17 cellular contexts compared by ENCODE assay signal in genomic region chr6:75213732-75214131, GRCh38. TPM values are rescaled to one million over a fixed set of nuclear protein-coding genes. Genes with fewer than 3 reads are reported as not detected.
DNase-seq lines count a peak whose midpoint lies in the region; ATAC-seq, FAIRE-seq and TF ChIP-seq lines count a peak whose summit lies in the region.
"Had no signal": no experiment of that assay in that cellular context is flagged by ENCODE, and none has a peak within 500 bp of the region (broad histone marks: within the 10 kb centered on the region; RNA-seq: fewer than 3 reads in every experiment).

No MANE protein-coding gene starts in this region.

- H3K36me3 ChIP-seq in HepG2 (replicated peaks in 1 of 2; ENCODE audit: control insufficient read depth in 1 of 2, insufficient read depth in 2 of 2, low read length in 2 of 2) (no peaks in the 10 kb centered on the region), right lobe of liver (no peaks in the 10 kb centered on the region)
- H3K36me3 ChIP-seq: Peyer's patch had no signal

- TF ChIP-seq POLR2A in HepG2 (IDR thresholded peaks at IDR 0.05; ENCODE audit: insufficient read depth in 1 of 2, low read depth in 2 of 2, low read length in 2 of 2) (no peak), right lobe of liver (IDR thresholded peaks at IDR 0.05) (no peak)

- no peak overlapping the region for H2AFZ ChIP-seq in HepG2 (ENCODE audit: low read length)

- in situ Hi-C loops in HepG2 (cut with HindIII; ENCODE audit: extremely low pct_ligation_motif_present, low pct_unique_long_range_greater_than_20kb) = loop anchor here (25.0 kb wide), 4 partner anchors 626 to 1476 kb away; no protein-coding TSS in a partner anchor

- no peak for TF ChIP-seq EP300 in HepG2 (IDR thresholded peaks at IDR 0.05; ENCODE audit: low read depth in 2 of 2, low read length in 2 of 2)
- TF ChIP-seq EP300 in HepG2 (CRISPR knock-in tag; IDR thresholded peaks at IDR 0.05; ENCODE audit: borderline replicate concordance) = no peak

- no peaks in the 10 kb centered on the region for H3K79me2 ChIP-seq in HepG2 (ENCODE audit: insufficient read depth, low read length)

- H3K27me3 ChIP-seq in HepG2 (ENCODE audit: control insufficient read depth in 1 of 2, insufficient read depth in 2 of 2, low read length in 2 of 2) (peaks cover 0 to 1% of the 10 kb centered on the region in 2 experiments; a peak in 3 of 5 replicates), right lobe of liver (no peaks in the 10 kb centered on the region), foreskin keratinocyte (no peaks in the 10 kb centered on the region)
- H3K27me3 ChIP-seq: Peyer's patch had no signal

- peak; percentile 62 for ATAC-seq in HepG2
- ATAC-seq in right lobe of liver = no peak
- peak; percentile 43 for ATAC-seq in HG02759 (IDR thresholded peaks at IDR 0.05; ENCODE audit: unreplicated experiment)
- ATAC-seq in left cardiac atrium = no peak
- ATAC-seq in foreskin keratinocyte = no peak
- ATAC-seq: esophagus mucosa had no signal

- POLR2A ChIA-PET in HepG2 (lab: Yijun Ruan, JAX) = no interaction called here

- H3K4me1 ChIP-seq in HepG2 (ENCODE audit: insufficient read depth, low read length) = no peaks in the 10 kb centered on the region; the same call in 1 of the 2 replicates
- H3K4me1 ChIP-seq in right lobe of liver = peaks cover 0 to 17% (median 0%) of the 10 kb centered on the region in 4 donors
- peaks cover 8% of the 10 kb centered on the region for H3K4me1 ChIP-seq in foreskin keratinocyte

- no peak overlapping the region for H3K4me3 ChIP-seq in HepG2 (replicated peaks in 1 of 3; ENCODE audit: insufficient read depth in 1 of 3, low read depth in 2 of 3, low read length in 3 of 3)
- H3K4me3 ChIP-seq in right lobe of liver = no peak overlapping the region
- H3K4me3 ChIP-seq: Peyer's patch had no signal

- DNase-seq in HepG2 (ENCODE audit: low spot score) (no peak), right lobe of liver (no peak), OCI-M1 (lab: John Stamatoyannopoulos, UW) (peak; percentile 22), left cardiac atrium (no peak), foreskin keratinocyte (no peak), nucleus accumbens (lab: John Stamatoyannopoulos, UW) (no peak), NCI-H1092 treated with DMSO at 0.1 percent for 48 hours (lab: John Stamatoyannopoulos, UW) (no peak)
- DNase-seq: activated naive CD8-positive, alpha-beta T cell treated with anti-CD3 and anti-CD28 coated beads for 36 hours; DMS79 treated with DMSO at 0.1 percent for 48 hours; H9; MM.1S; NCI-H226; Peyer's patch had no signal

- H4K20me1 ChIP-seq in HepG2 (ENCODE audit: insufficient read depth, low read length) = no peaks in the 10 kb centered on the region

- TF ChIP-seq RAD21 in HepG2 (CRISPR knock-in tag; IDR thresholded peaks at IDR 0.05) = no peak

- H3K27ac ChIP-seq in HepG2 (ENCODE audit: extremely low read length, insufficient read depth, low read length) (no peak overlapping the region), right lobe of liver (no peak overlapping the region), foreskin keratinocyte (no peak overlapping the region)
- H3K27ac ChIP-seq: Peyer's patch had no signal

- intact Hi-C loops in HepG2 (cut with micrococcal nuclease; ENCODE audit: unreplicated experiment) = no loop called here
- intact Hi-C loops in right lobe of liver (cut with DNase I) = no loop called here
- intact Hi-C loops in left cardiac atrium (cut with DNase I) = loop anchor here in 1 of 2 donors (5.0 kb wide), 1 partner anchor 1241 kb away; no protein-coding TSS in a partner anchor

- H3K4me2 ChIP-seq in HepG2 (ENCODE audit: low read depth, low read length) = no peak overlapping the region

- H3K9ac ChIP-seq in HepG2 (ENCODE audit: insufficient read depth, low read depth, low read length) = no peak overlapping the region

- no peak for TF ChIP-seq CTCF in HepG2 (CRISPR knock-in tag; IDR thresholded peaks at IDR 0.05)
- TF ChIP-seq CTCF in right lobe of liver (IDR thresholded peaks at IDR 0.05) = no peak
- TF ChIP-seq CTCF in foreskin keratinocyte (conservative IDR thresholded peaks at IDR 0.05) = no peak

- WGBS in HepG2 (ENCODE audit: low lambda C conversion rate) = 24% methylated on average over 2 of the region's 2 CpGs
- WGBS in right lobe of liver (ENCODE audit: insufficient coverage, low coverage, low lambda C conversion rate, missing lambda C conversion rate) = 100% methylated on average over 1 of the region's 2 CpGs

- no TSS peak for BruUV-seq in HepG2 (replicated peaks; lab: Mats Ljungman, UMichigan)

- CTCF ChIA-PET in HepG2 (lab: Yijun Ruan, JAX; ENCODE audit: low intra/inter-chr PET ratio, low total read pairs) = no interaction called here

- H3K9me3 ChIP-seq in HepG2 (ENCODE audit: low read length) (no peaks in the 10 kb centered on the region), right lobe of liver (no peaks in the 10 kb centered on the region)
- H3K9me3 ChIP-seq: Peyer's patch had no signal

- FAIRE-seq in HepG2 (lab: Jason Lieb, UNC) = no peak

TF ChIP-seq in HepG2, 621 proteins besides CTCF, POLR2A, EP300 and RAD21 (continues in another document):
- TF ChIP-seq U2AF2 (IDR thresholded peaks at IDR 0.05; ENCODE audit: low read depth, low read length) (no peak), MAF1 (CRISPR knock-in tag; IDR thresholded peaks at IDR 0.05; ENCODE audit: borderline replicate concordance) (no peak), MBNL3 (CRISPR knock-in tag; conservative IDR thresholded peaks at IDR 0.05) (no peak), TBX3 (IDR thresholded peaks at IDR 0.05; ENCODE audit: borderline replicate concordance) (no peak), SRSF1 (optimal IDR thresholded peaks at IDR 0.05; ENCODE audit: low read depth, low read length) (no peak)

RNA-seq across cellular contexts. Expression of gene COL12A1, which starts 7.9 kb away (rescaled TPM):
- total RNA-seq in HepG2 (2016; rRNA removed; fragmentation: Illumina TruSeq; extraction: Trizol) = 0.02 TPM in 1 of 2 replicates, not detected in the other
- not detected in 2 replicates for total RNA-seq in HepG2 (2016; cell fraction: cytosol; rRNA removed; fragmentation: Illumina TruSeq; extraction: Trizol; ENCODE audit: low read depth)
- total RNA-seq in HepG2 (2016; cell fraction: insoluble cytoplasmic fraction; rRNA removed; fragmentation: Illumina TruSeq; extraction: Trizol) = not detected in 2 replicates
- not detected in 2 replicates for total RNA-seq in HepG2 (2016; cell fraction: membrane; rRNA removed; fragmentation: Illumina TruSeq; extraction: Trizol)
- total RNA-seq in HepG2 (2016; cell fraction: nucleus; rRNA removed; fragmentation: Illumina TruSeq; extraction: Trizol) = 0.06 TPM in 1 of 2 replicates, not detected in the other
- 0.20 TPM in 1 of 2 replicates, not detected in the other for polyA plus RNA-seq in HepG2 (2011; rRNA removed)
- polyA plus RNA-seq in HepG2 (2011; cell fraction: cytosol; rRNA removed) = 0.01 TPM in 1 of 2 replicates, not detected in the other
- polyA plus RNA-seq in HepG2 (2011; cell fraction: nucleus; rRNA removed) = 0.07 TPM in 1 of 2 replicates, not detected in the other
- 0.01 TPM in 1 of 2 replicates, not detected in the other for polyA plus RNA-seq in HepG2 (2012)
- not detected in 2 replicates for polyA plus RNA-seq in HepG2 (2016; cell fraction: cytosol; fragmentation: Illumina TruSeq; extraction: Trizol; ENCODE audit: low read depth)
- polyA plus RNA-seq in HepG2 (2016; cell fraction: insoluble cytoplasmic fraction; fragmentation: Illumina TruSeq; extraction: Trizol; ENCODE audit: low read depth) = not detected in 2 replicates
- not detected in 2 replicates for polyA plus RNA-seq in HepG2 (2016; cell fraction: membrane; fragmentation: Illumina TruSeq; extraction: Trizol; ENCODE audit: low read depth)
- polyA plus RNA-seq in HepG2 (2016; cell fraction: nucleus; fragmentation: Illumina TruSeq; extraction: Trizol; ENCODE audit: insufficient read depth, low read depth) = 0.12 TPM in 1 of 2 replicates, not detected in the other
- polyA minus RNA-seq in HepG2 (2011; rRNA and poly(A)+ RNA removed; ENCODE audit: low replicate concordance) = 328 TPM in 1 of 2 replicates, not detected in the other
- 0.79 and 2.3 TPM in 2 replicates for polyA minus RNA-seq in HepG2 (2011; cell fraction: cytosol; rRNA and poly(A)+ RNA removed)
- 0.12 and 0.77 TPM in 2 replicates for polyA minus RNA-seq in HepG2 (2011; cell fraction: nucleus; rRNA and poly(A)+ RNA removed)
- total RNA-seq in right lobe of liver = 1 to 10 TPM; 1.1 to 4.4 (median 3.0) TPM
- 10 to 100 TPM; 23.2 to 33.6 TPM for total RNA-seq in left cardiac atrium
- total RNA-seq in foreskin keratinocyte = 108 and 119 TPM in 2 replicates
- polyA plus RNA-seq in foreskin keratinocyte = 27.7 and 36.6 TPM in 2 replicates
- total RNA-seq: activated CD8-positive, alpha-beta memory T cell treated with anti-CD3 and anti-CD28 coated beads for 36 hours; T-helper 2 cell treated with Interferon-gamma antibody and Interleukin-4, amounts not matched to agents 100 ng/mL and 5 ng/mL, for 36 hours had no signal

RNA-seq across cellular contexts. Expression of gene COX7A2, which starts 29.9 kb away (rescaled TPM):
- 481 and 556 TPM in 2 replicates for total RNA-seq in HepG2 (2016; rRNA removed; fragmentation: Illumina TruSeq; extraction: Trizol)
- total RNA-seq in HepG2 (2016; cell fraction: cytosol; rRNA removed; fragmentation: Illumina TruSeq; extraction: Trizol; ENCODE audit: low read depth) = 280 and 328 TPM in 2 replicates
- 517 and 605 TPM in 2 replicates for total RNA-seq in HepG2 (2016; cell fraction: insoluble cytoplasmic fraction; rRNA removed; fragmentation: Illumina TruSeq; extraction: Trizol)
- 294 and 325 TPM in 2 replicates for total RNA-seq in HepG2 (2016; cell fraction: membrane; rRNA removed; fragmentation: Illumina TruSeq; extraction: Trizol)
- total RNA-seq in HepG2 (2016; cell fraction: nucleus; rRNA removed; fragmentation: Illumina TruSeq; extraction: Trizol) = 231 and 261 TPM in 2 replicates
- polyA plus RNA-seq in HepG2 (2011; rRNA removed) = 311 and 407 TPM in 2 replicates
- 137 and 186 TPM in 2 replicates for polyA plus RNA-seq in HepG2 (2011; cell fraction: cytosol; rRNA removed)
- polyA plus RNA-seq in HepG2 (2011; cell fraction: nucleus; rRNA removed) = 59.1 and 61.9 TPM in 2 replicates
- polyA plus RNA-seq in HepG2 (2012) = 241 and 395 TPM in 2 replicates
- 218 and 256 TPM in 2 replicates for polyA plus RNA-seq in HepG2 (2016; cell fraction: cytosol; fragmentation: Illumina TruSeq; extraction: Trizol; ENCODE audit: low read depth)
- 311 and 334 TPM in 2 replicates for polyA plus RNA-seq in HepG2 (2016; cell fraction: insoluble cytoplasmic fraction; fragmentation: Illumina TruSeq; extraction: Trizol; ENCODE audit: low read depth)
- polyA plus RNA-seq in HepG2 (2016; cell fraction: membrane; fragmentation: Illumina TruSeq; extraction: Trizol; ENCODE audit: low read depth) = 165 and 228 TPM in 2 replicates
- polyA plus RNA-seq in HepG2 (2016; cell fraction: nucleus; fragmentation: Illumina TruSeq; extraction: Trizol; ENCODE audit: insufficient read depth, low read depth) = 278 and 326 TPM in 2 replicates
- polyA minus RNA-seq in HepG2 (2011; rRNA and poly(A)+ RNA removed; ENCODE audit: low replicate concordance) = 63.3 and 108 TPM in 2 replicates
- polyA minus RNA-seq in HepG2 (2011; cell fraction: cytosol; rRNA and poly(A)+ RNA removed) = 36.2 and 38.6 TPM in 2 replicates
- 17.8 and 18.6 TPM in 2 replicates for polyA minus RNA-seq in HepG2 (2011; cell fraction: nucleus; rRNA and poly(A)+ RNA removed)
- total RNA-seq in right lobe of liver = 100 to 1,000 TPM; 159 to 345 (median 218) TPM
- total RNA-seq in left cardiac atrium = 100 to 1,000 TPM; 689 to 799 TPM
- total RNA-seq in foreskin keratinocyte = 475 and 490 TPM in 2 replicates
- 478 and 491 TPM in 2 replicates for polyA plus RNA-seq in foreskin keratinocyte

Comparison
In these comparisons a context has a peak if more than half of its experiments do, and no peak if none do; other contexts are left out.
1. ATAC-seq: peak in HepG2 (single experiment) and HG02759 (single experiment); none in right lobe of liver (0 of 4), left cardiac atrium (0 of 2) and foreskin keratinocyte (single experiment).
2. RNA of gene COL12A1, which starts 7.9 kb away (total RNA-seq): 108 to 119 TPM in foreskin keratinocyte and 23.2 to 33.6 TPM in left cardiac atrium; 1.1 to 4.4 TPM in right lobe of liver and 0.02 to 0.06 TPM in HepG2; every median in the first group is over 4 times any median in the second.